Comparison of ENCODE assay signal across 8 cellular contexts in genomic region chr7:138001529-138002095, GRCh38. TPM values are rescaled to one million over a fixed set of nuclear protein-coding genes. Genes with fewer than 3 reads are reported as not detected.
DNase-seq lines count a peak whose midpoint lies in the region; ATAC-seq and FAIRE-seq lines count a peak whose summit lies in the region.

Gene CREB3L2 (minus strand): TSS chr7:138002086. CDS start chr7:138001705, 381 bp downstream.

- CTCF ChIA-PET in activated CD4-positive, alpha-beta memory T cell treated with anti-CD3 and anti-CD28 coated beads, Interleukin-2, amount 10 ng/mL, durations not matched to agents 7 days and 5 days (lab: Charles Lee) = interaction anchor here (0.6 to 4.1 kb wide), 24 partner anchors 9 to 902 kb away, joined by 3 to 70 read pairs (median 6); no protein-coding TSS in a partner anchor

- no peaks in the 10 kb centered on the region for H3K9me3 Mint-ChIP-seq in activated CD4-positive, alpha-beta memory T cell treated with anti-CD3 and anti-CD28 coated beads, Interleukin-2, amount 10 ng/mL, durations not matched to agents 7 days and 5 days

- peaks cover 45% of the 10 kb centered on the region for H3K79me2 ChIP-seq in mesendoderm (ENCODE audit: control insufficient read depth, insufficient read depth, low read length)

- peak within 1 kb of the TSS; percentile 89 for H3K56ac ChIP-seq in mesendoderm (ENCODE audit: low read length)

- H3K36me3 ChIP-seq in ectodermal cell (ENCODE audit: control insufficient read depth, insufficient read depth, low read length) (no peaks in the 10 kb centered on the region), mesendoderm (ENCODE audit: control insufficient read depth, insufficient read depth, low read length) (no peaks in the 10 kb centered on the region)

- H3K27me3 ChIP-seq in ectodermal cell (ENCODE audit: control insufficient read depth, insufficient read depth, low read length, poor library complexity, severe bottlenecking) = no peaks in the 10 kb centered on the region
- H3K27me3 ChIP-seq in mesendoderm (ENCODE audit: insufficient read depth, low read length, poor library complexity) = no peaks in the 10 kb centered on the region

- H3K23ac ChIP-seq in mesendoderm (ENCODE audit: low read length) = no peak within 1 kb of the TSS

- H3K4me3 ChIP-seq in ectodermal cell (ENCODE audit: insufficient read depth, low read depth, low read length) = peak within 1 kb of the TSS; percentile 52
- peak within 1 kb of the TSS; percentile 73 for H3K4me3 ChIP-seq in mesendoderm (ENCODE audit: low read length)

- no peak within 1 kb of the TSS for H4K8ac ChIP-seq in mesendoderm (ENCODE audit: low read depth, low read length)

- no peak within 1 kb of the TSS for H4K5ac ChIP-seq in mesendoderm (ENCODE audit: low read length)

- H3K27me3 Mint-ChIP-seq in activated CD4-positive, alpha-beta memory T cell treated with anti-CD3 and anti-CD28 coated beads, Interleukin-2, amount 10 ng/mL, durations not matched to agents 7 days and 5 days = no peaks in the 10 kb centered on the region

- H3K27ac Mint-ChIP-seq in activated CD4-positive, alpha-beta memory T cell treated with anti-CD3 and anti-CD28 coated beads, Interleukin-2, amount 10 ng/mL, durations not matched to agents 7 days and 5 days = peak within 1 kb of the TSS; percentile 89

- peak within 1 kb of the TSS; percentile 89 for H3K27ac ChIP-seq in ectodermal cell (ENCODE audit: insufficient read depth, low read depth, low read length, poor library complexity, severe bottlenecking)
- peak within 1 kb of the TSS; percentile 10 for H3K27ac ChIP-seq in mesendoderm (ENCODE audit: low read depth, low read length)

- H3K9me3 ChIP-seq in ectodermal cell (ENCODE audit: control insufficient read depth, low read length) = no peaks in the 10 kb centered on the region

- 0% methylated on average over 47 of the region's 47 CpGs for WGBS in ectodermal cell, 2 experiments
- no CpG with 5 or more reads among the region's 47 CpGs for WGBS in mesendoderm (ENCODE audit: extremely low coverage, insufficient coverage, low lambda C conversion rate)

- H3K4me3 Mint-ChIP-seq in activated CD4-positive, alpha-beta memory T cell treated with anti-CD3 and anti-CD28 coated beads, Interleukin-2, amount 10 ng/mL, durations not matched to agents 7 days and 5 days = peak within 1 kb of the TSS; percentile 92

- FAIRE-seq in frontal cortex (lab: Jason Lieb, UNC) = no peak

- no peak within 1 kb of the TSS for H2BK120ac ChIP-seq in mesendoderm (ENCODE audit: low read depth, low read length)

- H3K4me2 ChIP-seq in mesendoderm (ENCODE audit: low read length) = peak within 1 kb of the TSS; percentile 49

- H3K79me1 ChIP-seq in mesendoderm (ENCODE audit: low read length) = peaks cover 3% of the 10 kb centered on the region

- POLR2A ChIA-PET in activated CD4-positive, alpha-beta memory T cell treated with anti-CD3 and anti-CD28 coated beads, Interleukin-2, amount 10 ng/mL, durations not matched to agents 7 days and 5 days (lab: Charles Lee) = interaction anchor here (0.7 to 4.6 kb wide), 15 partner anchors 9 to 158 kb away, joined by 3 to 54 read pairs (median 4); no protein-coding TSS in a partner anchor

- H2BK15ac ChIP-seq in mesendoderm (replicated peaks; ENCODE audit: low read depth) = no peak within 1 kb of the TSS

- peaks cover 24% of the 10 kb centered on the region for H3K4me1 ChIP-seq in ectodermal cell (ENCODE audit: control insufficient read depth, insufficient read depth, low read length)
- H3K4me1 ChIP-seq in mesendoderm (ENCODE audit: control insufficient read depth, low read depth, low read length) = peaks cover 2% of the 10 kb centered on the region

- H3K4ac ChIP-seq in mesendoderm (ENCODE audit: low read depth, low read length) = no peak within 1 kb of the TSS

- ATAC-seq in GM18498 (IDR thresholded peaks at IDR 0.05; ENCODE audit: unreplicated experiment) (peak; percentile 36), HG02610 (IDR thresholded peaks at IDR 0.05; ENCODE audit: unreplicated experiment) (peak; percentile 26)

- H3K18ac ChIP-seq in mesendoderm (ENCODE audit: low read length) = peak within 1 kb of the TSS; percentile 1

- peak within 1 kb of the TSS; percentile 95 for H3K9ac ChIP-seq in mesendoderm (ENCODE audit: low read length)

- H2BK5ac ChIP-seq in mesendoderm (ENCODE audit: low read length) = peak within 1 kb of the TSS; percentile 58

- H2AK5ac ChIP-seq in mesendoderm (ENCODE audit: low read length) = no peak within 1 kb of the TSS

- peaks cover 16% of the 10 kb centered on the region for H3K36me3 Mint-ChIP-seq in activated CD4-positive, alpha-beta memory T cell treated with anti-CD3 and anti-CD28 coated beads, Interleukin-2, amount 10 ng/mL, durations not matched to agents 7 days and 5 days (ENCODE audit: low read depth)

- DNase-seq in NCI-H2171 treated with DMSO at 0.1 percent for 48 hours (lab: John Stamatoyannopoulos, UW) (peak; percentile 65), mesendoderm (peak; percentile 81), frontal cortex (ENCODE audit: low spot score in 2 of 2) (no peak)
- peak; percentile 76 for DNase-seq in activated CD4-positive, alpha-beta memory T cell treated with anti-CD3 and anti-CD28 coated beads, Interleukin-2, amount 10 ng/mL, durations not matched to agents 7 days and 5 days
- peak; percentile 25 to 33 for DNase-seq in stimulated activated CD8-positive, alpha-beta memory T cell treated with anti-CD3 and anti-CD28 coated beads, Interleukin-15, amount 100 ng/mL, for 4 hours (ENCODE audit: low read depth in 2 of 2)

- H3K4me1 Mint-ChIP-seq in activated CD4-positive, alpha-beta memory T cell treated with anti-CD3 and anti-CD28 coated beads, Interleukin-2, amount 10 ng/mL, durations not matched to agents 7 days and 5 days = peaks cover 40% of the 10 kb centered on the region

RNA-seq across cellular contexts. Expression of gene CREB3L2, which starts in this region (rescaled TPM):
- 10 to 100 TPM; 42.2 to 44.7 TPM for total RNA-seq in activated CD4-positive, alpha-beta memory T cell treated with anti-CD3 and anti-CD28 coated beads, Interleukin-2, amount 10 ng/mL, durations not matched to agents 7 days and 5 days
- 27.3 TPM for polyA plus RNA-seq in ectodermal cell (2013, experiment 1 of 4)
- 26.6 TPM for polyA plus RNA-seq in ectodermal cell (2013, experiment 2 of 4)
- polyA plus RNA-seq in ectodermal cell (2013, experiment 3 of 4) = 19.4 TPM
- polyA plus RNA-seq in ectodermal cell (2013, experiment 4 of 4) = 23.0 TPM
- 32.4 TPM for polyA plus RNA-seq in mesendoderm (2013, experiment 1 of 2)
- polyA plus RNA-seq in mesendoderm (2013, experiment 2 of 2) = 30.3 TPM
- 0.82 TPM for total RNA-seq in frontal cortex

Comparison
In these comparisons a context has a peak if more than half of its experiments do, and no peak if none do; other contexts are left out.
1. RNA of gene CREB3L2 (total RNA-seq): 42.2 to 44.7 TPM in activated CD4-positive, alpha-beta memory T cell treated with anti-CD3 and anti-CD28 coated beads, Interleukin-2, amount 10 ng/mL, durations not matched to agents 7 days and 5 days; 0.82 TPM in frontal cortex (single experiment); every median in the first group is over 10 times any median in the second.
2. DNase-seq: peak in NCI-H2171 treated with DMSO at 0.1 percent for 48 hours (single experiment), activated CD4-positive, alpha-beta memory T cell treated with anti-CD3 and anti-CD28 coated beads, Interleukin-2, amount 10 ng/mL, durations not matched to agents 7 days and 5 days (single experiment), mesendoderm (single experiment) and stimulated activated CD8-positive, alpha-beta memory T cell treated with anti-CD3 and anti-CD28 coated beads, Interleukin-15, amount 100 ng/mL, for 4 hours (2 of 2); none in frontal cortex (0 of 2).